29 cellular contexts compared by ENCODE assay signal in genomic region chr2:152251811-152252210, GRCh38.
"Had no signal": no experiment of that assay in that cellular context is flagged by ENCODE, and none has a peak within 500 bp of the region (broad histone marks: within the 10 kb centered on the region; RNA-seq: fewer than 3 reads in every experiment).

No MANE protein-coding gene starts in this region.

- H3K9me3 Mint-ChIP-seq: activated CD4-positive, alpha-beta memory T cell treated with anti-CD3 and anti-CD28 coated beads, Interleukin-2, amount 10 ng/mL, durations not matched to agents 7 days and 5 days; activated CD4-positive, alpha-beta T cell treated with anti-CD3 and anti-CD28 coated beads, Interleukin-2, amount 10 ng/mL, durations not matched to agents 24 days and 14 days; activated T-cell treated with anti-CD3 and anti-CD28 coated beads, Interleukin-2, amount 50 U/mL, for 24 hours; natural killer cell; T-helper 2 cell treated with Interferon-gamma antibody and Interleukin-4, amounts not matched to agents 5 μg/mL and 100 μg/mL, for 36 hours had no signal

- ATAC-seq: activated CD4-positive, CD25-positive, alpha-beta regulatory T cell treated with anti-CD3 and anti-CD28 coated beads, Interleukin-2, amount 50 U/mL, for 24 hours; left lung; lower lobe of right lung; natural killer cell; upper lobe of right lung had no signal

- H3K4me1 ChIP-seq: esophagus muscularis mucosa, left lung, lower lobe of right lung, right atrium auricular region, suprapubic skin, upper lobe of right lung had no signal

- H3K27me3 ChIP-seq: esophagus muscularis mucosa, left lung, right atrium auricular region, tibial artery, upper lobe of right lung had no signal

- H3K4me3 ChIP-seq: esophagus muscularis mucosa, left lung, lower lobe of right lung, right atrium auricular region, suprapubic skin, tibial artery, upper lobe of right lung had no signal

- H3K36me3 Mint-ChIP-seq: natural killer cell had no signal

- H3K36me3 ChIP-seq: esophagus muscularis mucosa, left lung, lower lobe of right lung, right atrium auricular region, suprapubic skin, tibial artery, upper lobe of right lung had no signal

- DNase-seq: activated CD4-positive, alpha-beta memory T cell treated with anti-CD3 and anti-CD28 coated beads, Interleukin-2, amount 10 ng/mL, durations not matched to agents 7 days and 5 days; activated CD4-positive, alpha-beta T cell treated with anti-CD3 and anti-CD28 coated beads, Interleukin-2, amount 10 ng/mL, durations not matched to agents 24 days and 14 days; activated CD8-positive, alpha-beta memory T cell treated with anti-CD3 and anti-CD28 coated beads, Interleukin-2, amount 50 U/mL, for 48 hours; activated gamma-delta T cell; activated naive CD4-positive, alpha-beta T cell treated with anti-CD3 and anti-CD28 coated beads, Interleukin-2, amount 50 U/mL, for 16 hours; activated T-cell treated with anti-CD3 and anti-CD28 coated beads, Interleukin-2, amount 50 U/mL, for 24 hours; amniotic stem cell; central memory CD4-positive, alpha-beta T cell; dermis blood vessel endothelial cell; effector CD4-positive, alpha-beta T cell; foreskin melanocyte; left lung; lower lobe of right lung; mesendoderm; natural killer cell; stimulated activated CD4-positive, alpha-beta T cell treated with anti-CD3 and anti-CD28 coated beads, Interleukin-15, amount 100 ng/mL, for 24 hours; stimulated activated naive CD4-positive, alpha-beta T cell; T-helper 1 cell; tibial artery; upper lobe of right lung had no signal

- H3K9me3 ChIP-seq: esophagus muscularis mucosa, left lung, lower lobe of right lung, right atrium auricular region, suprapubic skin, tibial artery, upper lobe of right lung had no signal

- H3K27ac ChIP-seq: esophagus muscularis mucosa, left lung, lower lobe of right lung, right atrium auricular region, suprapubic skin, tibial artery, upper lobe of right lung, VCaP had no signal

- H3K27ac Mint-ChIP-seq: activated CD4-positive, alpha-beta memory T cell treated with anti-CD3 and anti-CD28 coated beads, Interleukin-2, amount 10 ng/mL, durations not matched to agents 7 days and 5 days; activated CD4-positive, alpha-beta T cell treated with anti-CD3 and anti-CD28 coated beads, Interleukin-2, amount 10 ng/mL, durations not matched to agents 24 days and 14 days; activated T-cell treated with anti-CD3 and anti-CD28 coated beads, Interleukin-2, amount 50 U/mL, for 24 hours; natural killer cell; T-helper 2 cell treated with Interferon-gamma antibody and Interleukin-4, amounts not matched to agents 5 μg/mL and 100 μg/mL, for 36 hours had no signal

- FAIRE-seq: colon, islet of Langerhans, TTC549 had no signal

- H3K4me3 Mint-ChIP-seq: activated CD4-positive, alpha-beta memory T cell treated with anti-CD3 and anti-CD28 coated beads, Interleukin-2, amount 10 ng/mL, durations not matched to agents 7 days and 5 days; activated CD4-positive, alpha-beta T cell treated with anti-CD3 and anti-CD28 coated beads, Interleukin-2, amount 10 ng/mL, durations not matched to agents 24 days and 14 days; activated T-cell treated with anti-CD3 and anti-CD28 coated beads, Interleukin-2, amount 50 U/mL, for 24 hours; natural killer cell; T-helper 2 cell treated with Interferon-gamma antibody and Interleukin-4, amounts not matched to agents 5 μg/mL and 100 μg/mL, for 36 hours had no signal

- H3K4me1 Mint-ChIP-seq: activated CD4-positive, alpha-beta memory T cell treated with anti-CD3 and anti-CD28 coated beads, Interleukin-2, amount 10 ng/mL, durations not matched to agents 7 days and 5 days; activated CD4-positive, alpha-beta T cell treated with anti-CD3 and anti-CD28 coated beads, Interleukin-2, amount 10 ng/mL, durations not matched to agents 24 days and 14 days; natural killer cell had no signal
